In genomic region chr22:38271927-38272372, GRCh38 we compare ENCODE assay signal across 8 cellular contexts. TPM values are rescaled to one million over a fixed set of nuclear protein-coding genes. Genes with fewer than 3 reads are reported as not detected.
DNase-seq lines count a peak whose midpoint lies in the region; TF ChIP-seq lines count a peak whose summit lies in the region.

No MANE protein-coding gene starts in this region.

- H3K9me3 ChIP-seq in colonic mucosa: no peaks in the 10 kb centered on the region

- no peaks in the 10 kb centered on the region for H3K27me3 ChIP-seq in colonic mucosa

- peak overlapping the region; percentile 82 for H3K27ac Mint-ChIP-seq in mesothelial cell of epicardium

- no peaks in the 10 kb centered on the region for H3K36me3 ChIP-seq in colonic mucosa

- peaks cover 28% of the 10 kb centered on the region for H3K4me1 ChIP-seq in colonic mucosa

- TF ChIP-seq CTCF in colonic mucosa (IDR thresholded peaks at IDR 0.05) (no peak), mesothelial cell of epicardium (IDR thresholded peaks at IDR 0.05; ENCODE audit: unreplicated experiment) (no peak)

- peak overlapping the region; percentile 82 to 97 for H3K9ac ChIP-seq in colonic mucosa (ENCODE audit: low read depth in 2 of 2, low read length in 2 of 2)

- H3K4me3 Mint-ChIP-seq in mesothelial cell of epicardium: peak overlapping the region; percentile 84

- intact Hi-C loops in colonic mucosa (cut with DNase I): loop anchor here (5.0 kb wide), 1 partner anchor 40 kb away; no protein-coding TSS in a partner anchor

- peak; percentile 8 to 28 for DNase-seq in SHP77 (lab: John Stamatoyannopoulos, UW)
- no peak for DNase-seq in SHP77 treated with DMSO at 0.1 percent for 48 hours (lab: John Stamatoyannopoulos, UW)
- peak; percentile 74 for DNase-seq in NCI-H526 treated with DMSO at 0.1 percent for 48 hours (lab: John Stamatoyannopoulos, UW)
- peak; percentile 80 for DNase-seq in colonic mucosa
- no peak for DNase-seq in mesothelial cell of epicardium (ENCODE audit: low spot score in 2 of 2, unreplicated experiment in 2 of 2)
- DNase-seq in medulla oblongata (ENCODE audit: extremely low spot score): no peak
- no peak for DNase-seq in A172 (ENCODE audit: low spot score)
- DNase-seq in stimulated activated CD4-positive, alpha-beta T cell treated with anti-CD3 and anti-CD28 coated beads, Interleukin-4, amount 100 ng/mL, for 1 hour: no peak

- H3K27me3 Mint-ChIP-seq in mesothelial cell of epicardium (ENCODE audit: low read depth): no peaks in the 10 kb centered on the region

- H3K4me3 ChIP-seq in colonic mucosa: peak overlapping the region; percentile 99

- H3K36me3 Mint-ChIP-seq in mesothelial cell of epicardium: no peaks in the 10 kb centered on the region

- H3K4me1 Mint-ChIP-seq in mesothelial cell of epicardium: peaks cover 23% of the 10 kb centered on the region

- H3K9me3 Mint-ChIP-seq in mesothelial cell of epicardium: no peaks in the 10 kb centered on the region

- H3K27ac ChIP-seq in colonic mucosa: peak overlapping the region; percentile 72

RNA-seq across cellular contexts. Expression of gene TMEM184B, which starts 0.9 kb away (rescaled TPM):
- 10 to 100 TPM; 58.8 to 61.6 TPM for total RNA-seq in colonic mucosa
- 61.4 to 64.0 TPM (median 62.8 TPM) in 3 replicates for total RNA-seq in mesothelial cell of epicardium
- total RNA-seq in A172 (2014; rRNA removed; shearing (Covaris generic)): 21.5 and 33.8 TPM in 2 replicates

RNA-seq across cellular contexts. Expression of gene CSNK1E, which starts 45.3 kb away (rescaled TPM):
- total RNA-seq in colonic mucosa (10 to 100 TPM; 97.0 to 97.2 TPM), mesothelial cell of epicardium (261 to 264 TPM (median 261 TPM) in 3 replicates)
- 61.3 and 67.5 TPM in 2 replicates for total RNA-seq in A172 (2014; rRNA removed; shearing (Covaris generic))

Comparison
In these comparisons a context has a peak if more than half of its experiments do, and no peak if none do; other contexts are left out.
1. DNase-seq: peak in SHP77 (2 of 2), NCI-H526 treated with DMSO at 0.1 percent for 48 hours (single experiment) and colonic mucosa (single experiment); none in SHP77 treated with DMSO at 0.1 percent for 48 hours (single experiment), mesothelial cell of epicardium (0 of 2), medulla oblongata (single experiment), A172 (single experiment) and stimulated activated CD4-positive, alpha-beta T cell treated with anti-CD3 and anti-CD28 coated beads, Interleukin-4, amount 100 ng/mL, for 1 hour (single experiment).